2 cellular contexts compared by ENCODE assay signal in the genomic region with DNA sequence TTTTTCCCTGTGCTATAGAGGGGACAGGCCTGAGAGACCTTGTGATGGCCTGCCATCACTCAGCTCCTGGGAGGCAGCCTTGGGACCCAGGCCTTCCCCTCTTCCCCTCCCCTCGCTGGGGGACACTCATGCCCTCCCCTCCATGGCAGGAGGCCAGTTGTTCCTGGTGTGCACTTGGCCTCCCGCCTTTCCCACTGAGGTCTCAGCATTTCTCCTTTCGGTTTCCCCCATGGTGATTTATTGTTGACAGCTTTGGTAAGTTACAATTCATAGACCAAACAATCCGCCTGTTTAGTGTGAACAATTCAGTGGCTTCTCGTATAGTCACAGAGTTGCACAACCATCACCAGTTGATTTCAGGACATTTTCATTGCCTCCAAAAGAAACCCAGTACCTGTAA.
TF ChIP-seq lines count a peak whose summit lies in the region.

No MANE protein-coding gene starts in this region.

TF ChIP-seq in HepG2, 621 proteins besides CTCF, POLR2A, EP300 and RAD21:
- TF ChIP-seq GTF3A (CRISPR knock-in tag; conservative IDR thresholded peaks at IDR 0.05) (no peak), KAT7 (CRISPR knock-in tag; IDR thresholded peaks at IDR 0.05; ENCODE audit: borderline replicate concordance) (no peak), ATM (IDR thresholded peaks at IDR 0.05; ENCODE audit: borderline replicate concordance) (no peak), ZNF230 (CRISPR knock-in tag; IDR thresholded peaks at IDR 0.05) (no peak), ZNF83 (CRISPR knock-in tag; IDR thresholded peaks at IDR 0.05; ENCODE audit: borderline replicate concordance) (no peak), SMAD3 (CRISPR knock-in tag; IDR thresholded peaks at IDR 0.05) (no peak), ONECUT2 (CRISPR knock-in tag; IDR thresholded peaks at IDR 0.05) (no peak), ZNF207 (IDR thresholded peaks at IDR 0.05; ENCODE audit: borderline replicate concordance) (no peak), KDM4B (CRISPR knock-in tag; IDR thresholded peaks at IDR 0.05) (no peak), GZF1 (CRISPR knock-in tag; IDR thresholded peaks at IDR 0.05) (no peak)
- TF ChIP-seq, protein P1, sequence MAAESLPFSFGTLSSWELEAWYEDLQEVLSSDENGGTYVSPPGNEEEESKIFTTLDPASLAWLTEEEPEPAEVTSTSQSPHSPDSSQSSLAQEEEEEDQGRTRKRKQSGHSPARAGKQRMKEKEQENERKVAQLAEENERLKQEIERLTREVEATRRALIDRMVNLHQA (CRISPR knock-in tag; IDR thresholded peaks at IDR 0.05), result no peak
- TF ChIP-seq, protein P2, sequence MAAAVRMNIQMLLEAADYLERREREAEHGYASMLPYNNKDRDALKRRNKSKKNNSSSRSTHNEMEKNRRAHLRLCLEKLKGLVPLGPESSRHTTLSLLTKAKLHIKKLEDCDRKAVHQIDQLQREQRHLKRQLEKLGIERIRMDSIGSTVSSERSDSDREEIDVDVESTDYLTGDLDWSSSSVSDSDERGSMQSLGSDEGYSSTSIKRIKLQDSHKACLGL (CRISPR knock-in tag; IDR thresholded peaks at IDR 0.05), result no peak

TF ChIP-seq in WTC11, 78 proteins besides CTCF, POLR2A, EP300 and RAD21:
- no peak for TF ChIP-seq TEAD1 (CRISPR knock-in tag; IDR thresholded peaks at IDR 0.05)
- TF ChIP-seq, protein P3, sequence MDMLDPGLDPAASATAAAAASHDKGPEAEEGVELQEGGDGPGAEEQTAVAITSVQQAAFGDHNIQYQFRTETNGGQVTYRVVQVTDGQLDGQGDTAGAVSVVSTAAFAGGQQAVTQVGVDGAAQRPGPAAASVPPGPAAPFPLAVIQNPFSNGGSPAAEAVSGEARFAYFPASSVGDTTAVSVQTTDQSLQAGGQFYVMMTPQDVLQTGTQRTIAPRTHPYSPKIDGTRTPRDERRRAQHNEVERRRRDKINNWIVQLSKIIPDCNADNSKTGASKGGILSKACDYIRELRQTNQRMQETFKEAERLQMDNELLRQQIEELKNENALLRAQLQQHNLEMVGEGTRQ (CRISPR knock-in tag; IDR thresholded peaks at IDR 0.05), result no peak
- TF ChIP-seq CREB1 (CRISPR knock-in tag; IDR thresholded peaks at IDR 0.05), result no peak
- TF ChIP-seq, protein P4, sequence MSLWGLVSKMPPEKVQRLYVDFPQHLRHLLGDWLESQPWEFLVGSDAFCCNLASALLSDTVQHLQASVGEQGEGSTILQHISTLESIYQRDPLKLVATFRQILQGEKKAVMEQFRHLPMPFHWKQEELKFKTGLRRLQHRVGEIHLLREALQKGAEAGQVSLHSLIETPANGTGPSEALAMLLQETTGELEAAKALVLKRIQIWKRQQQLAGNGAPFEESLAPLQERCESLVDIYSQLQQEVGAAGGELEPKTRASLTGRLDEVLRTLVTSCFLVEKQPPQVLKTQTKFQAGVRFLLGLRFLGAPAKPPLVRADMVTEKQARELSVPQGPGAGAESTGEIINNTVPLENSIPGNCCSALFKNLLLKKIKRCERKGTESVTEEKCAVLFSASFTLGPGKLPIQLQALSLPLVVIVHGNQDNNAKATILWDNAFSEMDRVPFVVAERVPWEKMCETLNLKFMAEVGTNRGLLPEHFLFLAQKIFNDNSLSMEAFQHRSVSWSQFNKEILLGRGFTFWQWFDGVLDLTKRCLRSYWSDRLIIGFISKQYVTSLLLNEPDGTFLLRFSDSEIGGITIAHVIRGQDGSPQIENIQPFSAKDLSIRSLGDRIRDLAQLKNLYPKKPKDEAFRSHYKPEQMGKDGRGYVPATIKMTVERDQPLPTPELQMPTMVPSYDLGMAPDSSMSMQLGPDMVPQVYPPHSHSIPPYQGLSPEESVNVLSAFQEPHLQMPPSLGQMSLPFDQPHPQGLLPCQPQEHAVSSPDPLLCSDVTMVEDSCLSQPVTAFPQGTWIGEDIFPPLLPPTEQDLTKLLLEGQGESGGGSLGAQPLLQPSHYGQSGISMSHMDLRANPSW (CRISPR knock-in tag; conservative IDR thresholded peaks at IDR 0.05; ENCODE audit: low read depth), result no peak
- no peak for TF ChIP-seq ELF4 (CRISPR knock-in tag; IDR thresholded peaks at IDR 0.05; ENCODE audit: low read depth)
- no peak for TF ChIP-seq SMAD4 (CRISPR knock-in tag; IDR thresholded peaks at IDR 0.05)
- no peak for TF ChIP-seq TEAD4 (CRISPR knock-in tag; IDR thresholded peaks at IDR 0.05)
- no peak for TF ChIP-seq EMX1 (CRISPR knock-in tag; IDR thresholded peaks at IDR 0.05)
- TF ChIP-seq, protein P5, sequence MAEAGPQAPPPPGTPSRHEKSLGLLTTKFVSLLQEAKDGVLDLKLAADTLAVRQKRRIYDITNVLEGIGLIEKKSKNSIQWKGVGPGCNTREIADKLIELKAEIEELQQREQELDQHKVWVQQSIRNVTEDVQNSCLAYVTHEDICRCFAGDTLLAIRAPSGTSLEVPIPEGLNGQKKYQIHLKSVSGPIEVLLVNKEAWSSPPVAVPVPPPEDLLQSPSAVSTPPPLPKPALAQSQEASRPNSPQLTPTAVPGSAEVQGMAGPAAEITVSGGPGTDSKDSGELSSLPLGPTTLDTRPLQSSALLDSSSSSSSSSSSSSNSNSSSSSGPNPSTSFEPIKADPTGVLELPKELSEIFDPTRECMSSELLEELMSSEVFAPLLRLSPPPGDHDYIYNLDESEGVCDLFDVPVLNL (CRISPR knock-in tag; IDR thresholded peaks at IDR 0.05; ENCODE audit: borderline replicate concordance, low read depth), result no peak
- TF ChIP-seq, protein P6, sequence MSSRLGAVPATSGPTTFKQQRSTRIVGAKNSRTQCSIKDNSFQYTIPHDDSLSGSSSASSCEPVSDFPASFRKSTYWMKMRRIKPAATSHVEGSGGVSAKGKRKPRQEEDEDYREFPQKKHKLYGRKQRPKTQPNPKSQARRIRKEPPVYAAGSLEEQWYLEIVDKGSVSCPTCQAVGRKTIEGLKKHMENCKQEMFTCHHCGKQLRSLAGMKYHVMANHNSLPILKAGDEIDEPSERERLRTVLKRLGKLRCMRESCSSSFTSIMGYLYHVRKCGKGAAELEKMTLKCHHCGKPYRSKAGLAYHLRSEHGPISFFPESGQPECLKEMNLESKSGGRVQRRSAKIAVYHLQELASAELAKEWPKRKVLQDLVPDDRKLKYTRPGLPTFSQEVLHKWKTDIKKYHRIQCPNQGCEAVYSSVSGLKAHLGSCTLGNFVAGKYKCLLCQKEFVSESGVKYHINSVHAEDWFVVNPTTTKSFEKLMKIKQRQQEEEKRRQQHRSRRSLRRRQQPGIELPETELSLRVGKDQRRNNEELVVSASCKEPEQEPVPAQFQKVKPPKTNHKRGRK (CRISPR knock-in tag; IDR thresholded peaks at IDR 0.05; ENCODE audit: borderline replicate concordance), result no peak
- no peak for TF ChIP-seq SMAD3 (CRISPR knock-in tag; IDR thresholded peaks at IDR 0.05; ENCODE audit: borderline replicate concordance)
- no peak for TF ChIP-seq JAZF1 (CRISPR knock-in tag; IDR thresholded peaks at IDR 0.05)
- TF ChIP-seq ZNF416 (CRISPR knock-in tag; IDR thresholded peaks at IDR 0.05), result no peak
- TF ChIP-seq TCF7 (CRISPR knock-in tag; IDR thresholded peaks at IDR 0.05; ENCODE audit: low read depth), result no peak
- TF ChIP-seq FOXK1 (CRISPR knock-in tag; IDR thresholded peaks at IDR 0.05), result no peak
- TF ChIP-seq, protein P7, sequence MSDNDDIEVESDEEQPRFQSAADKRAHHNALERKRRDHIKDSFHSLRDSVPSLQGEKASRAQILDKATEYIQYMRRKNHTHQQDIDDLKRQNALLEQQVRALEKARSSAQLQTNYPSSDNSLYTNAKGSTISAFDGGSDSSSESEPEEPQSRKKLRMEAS (CRISPR knock-in tag; IDR thresholded peaks at IDR 0.05), result no peak
- TF ChIP-seq, protein P8, sequence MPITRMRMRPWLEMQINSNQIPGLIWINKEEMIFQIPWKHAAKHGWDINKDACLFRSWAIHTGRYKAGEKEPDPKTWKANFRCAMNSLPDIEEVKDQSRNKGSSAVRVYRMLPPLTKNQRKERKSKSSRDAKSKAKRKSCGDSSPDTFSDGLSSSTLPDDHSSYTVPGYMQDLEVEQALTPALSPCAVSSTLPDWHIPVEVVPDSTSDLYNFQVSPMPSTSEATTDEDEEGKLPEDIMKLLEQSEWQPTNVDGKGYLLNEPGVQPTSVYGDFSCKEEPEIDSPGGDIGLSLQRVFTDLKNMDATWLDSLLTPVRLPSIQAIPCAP (CRISPR knock-in tag; IDR thresholded peaks at IDR 0.05), result no peak
- TF ChIP-seq, protein P9, sequence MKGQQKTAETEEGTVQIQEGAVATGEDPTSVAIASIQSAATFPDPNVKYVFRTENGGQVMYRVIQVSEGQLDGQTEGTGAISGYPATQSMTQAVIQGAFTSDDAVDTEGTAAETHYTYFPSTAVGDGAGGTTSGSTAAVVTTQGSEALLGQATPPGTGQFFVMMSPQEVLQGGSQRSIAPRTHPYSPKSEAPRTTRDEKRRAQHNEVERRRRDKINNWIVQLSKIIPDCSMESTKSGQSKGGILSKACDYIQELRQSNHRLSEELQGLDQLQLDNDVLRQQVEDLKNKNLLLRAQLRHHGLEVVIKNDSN (CRISPR knock-in tag; IDR thresholded peaks at IDR 0.05), result no peak
- no peak for TF ChIP-seq NFE2L1 (CRISPR knock-in tag; IDR thresholded peaks at IDR 0.05)
